In genomic region chr18:70781860-70782453, GRCh38 we compare ENCODE assay signal across 8 cellular contexts.
DNase-seq lines count a peak whose midpoint lies in the region; ATAC-seq, FAIRE-seq and TF ChIP-seq lines count a peak whose summit lies in the region.

No MANE protein-coding gene starts in this region.

- WGBS in suprapubic skin, result 5% methylated on average over 8 of the region's 8 CpGs

- DNase-seq in D721Med (ENCODE audit: insufficient read length, low spot score), result no peak
- peak; percentile 41 for DNase-seq in GM20000 (ENCODE audit: low spot score)
- peak; percentile 26 to 38 for DNase-seq in NOMO-1 (lab: John Stamatoyannopoulos, UW; ENCODE audit: unreplicated experiment in 2 of 2)
- peak in 2 of 3 experiments; percentile 3 to 39 for DNase-seq in activated CD8-positive, alpha-beta memory T cell treated with anti-CD3 and anti-CD28 coated beads for 48 hours (ENCODE audit: low read depth in 2 of 3, low spot score in 2 of 3)
- DNase-seq in epithelial cell of proximal tubule (ENCODE audit: low read depth), result peak; percentile 4
- no peak for DNase-seq in osteocyte (ENCODE audit: extremely low spot score, unreplicated experiment)
- DNase-seq in suprapubic skin (ENCODE audit: low spot score in 2 of 2), result no peak

- H3K4me1 Mint-ChIP-seq in osteocyte (ENCODE audit: unreplicated experiment), result no peaks in the 10 kb centered on the region

- H3K4me1 ChIP-seq in suprapubic skin, result no peaks in the 10 kb centered on the region

- H3K4me3 ChIP-seq in epithelial cell of proximal tubule (ENCODE audit: low read depth, low read length) (no peak overlapping the region), suprapubic skin (no peak overlapping the region)

- H3K27me3 ChIP-seq in suprapubic skin, result no peaks in the 10 kb centered on the region

- H3K36me3 ChIP-seq in suprapubic skin, result no peaks in the 10 kb centered on the region

- peak; percentile 100 for FAIRE-seq in D721Med (lab: Jason Lieb, UNC)

- no peaks in the 10 kb centered on the region for H3K9me3 Mint-ChIP-seq in osteocyte (ENCODE audit: unreplicated experiment)

- TF ChIP-seq CTCF in D721Med (IDR thresholded peaks at IDR 0.05; ENCODE audit: insufficient read depth, missing control alignments) (peak; percentile 85), GM20000 (IDR thresholded peaks at IDR 0.05; ENCODE audit: extremely low read depth, missing control alignments) (peak; percentile 48), epithelial cell of proximal tubule (conservative IDR thresholded peaks at IDR 0.05; ENCODE audit: low read depth, low read length) (peak; percentile 85), osteocyte (IDR thresholded peaks at IDR 0.05) (peak; percentile 56), suprapubic skin (IDR thresholded peaks at IDR 0.05) (peak in 1 of 2 donors; percentile 19)

- ATAC-seq in HG03565 (IDR thresholded peaks at IDR 0.05; ENCODE audit: unreplicated experiment), result peak; percentile 97

- H3K4me3 Mint-ChIP-seq in osteocyte (ENCODE audit: unreplicated experiment), result no peak overlapping the region

- no peaks in the 10 kb centered on the region for H3K36me3 Mint-ChIP-seq in osteocyte (ENCODE audit: unreplicated experiment)

- TF ChIP-seq EP300 in suprapubic skin (IDR thresholded peaks at IDR 0.05), result no peak

- peaks cover 7% of the 10 kb centered on the region for H3K27me3 Mint-ChIP-seq in osteocyte (ENCODE audit: unreplicated experiment)

- TF ChIP-seq POLR2A in suprapubic skin (IDR thresholded peaks at IDR 0.05), result no peak

- no peaks in the 10 kb centered on the region for H3K9me3 ChIP-seq in suprapubic skin

- H3K27ac Mint-ChIP-seq in osteocyte (ENCODE audit: unreplicated experiment), result no peak overlapping the region

- H3K27ac ChIP-seq in suprapubic skin, result no peak overlapping the region

Comparison
In these comparisons a context has a peak if more than half of its experiments do, and no peak if none do; other contexts are left out.
1. DNase-seq: peak in GM20000 (single experiment), NOMO-1 (2 of 2), activated CD8-positive, alpha-beta memory T cell treated with anti-CD3 and anti-CD28 coated beads for 48 hours (2 of 3) and epithelial cell of proximal tubule (single experiment); none in D721Med (single experiment), osteocyte (single experiment) and suprapubic skin (0 of 2).